In the genomic region with DNA sequence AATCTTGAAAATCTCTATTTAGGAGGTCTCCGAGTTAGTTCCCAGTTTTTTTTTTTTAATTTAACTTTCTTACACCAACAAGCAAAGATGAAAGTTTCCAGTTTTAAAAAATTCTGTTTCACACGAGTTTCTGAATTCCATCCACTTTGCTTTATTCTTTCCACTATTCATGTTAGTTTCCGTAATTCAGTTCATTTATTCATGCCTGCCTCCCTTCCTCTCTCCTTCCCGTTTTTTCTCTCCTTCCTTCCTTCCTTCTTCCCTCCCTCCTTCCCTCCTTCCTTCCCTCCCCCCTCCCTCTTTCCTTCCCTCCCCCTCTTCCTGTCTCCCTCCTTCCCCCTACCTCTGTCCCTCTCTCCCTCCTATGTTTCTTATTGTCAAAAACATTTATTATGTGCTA, we compare ENCODE assay signal across 9 cellular contexts.
"Had no signal": no experiment of that assay in that cellular context is flagged by ENCODE, and none has a peak within 500 bp of the region (broad histone marks: within the 10 kb centered on the region; RNA-seq: fewer than 3 reads in every experiment).

No MANE protein-coding gene starts in this region.

- FAIRE-seq: K562 had no signal

- H3K9ac ChIP-seq: GM23248 had no signal

- H3K4me3 ChIP-seq: GM23248, K562 had no signal

- ATAC-seq: K562 had no signal

- H3K27ac ChIP-seq: GM23248, HL-60 had no signal

- H2AFZ ChIP-seq: GM23248 had no signal

- DNase-seq: GM23248, GOT3, H7, HCEC 1CT, HFFc6, IMR-90, KG1 had no signal
